Comparison of ENCODE assay signal across 9 cellular contexts in genomic region chr3:380801-381200, GRCh38.
"Had no signal": no experiment of that assay in that cellular context is flagged by ENCODE, and none has a peak within 500 bp of the region (broad histone marks: within the 10 kb centered on the region; RNA-seq: fewer than 3 reads in every experiment).

No MANE protein-coding gene starts in this region.

- H3K36me3 ChIP-seq: HAP-1 had no signal

- DNase-seq: GM23248, GOT3, H7, HFFc6, IMR-90 had no signal

- ATAC-seq: HCT116, K562 had no signal

- H3K9ac ChIP-seq: GM23248 had no signal

- H3K9me3 ChIP-seq: HAP-1 had no signal

- H3K4me3 ChIP-seq: GM23248, HAP-1, K562 had no signal

- H3K27ac ChIP-seq: GM23248 had no signal

- FAIRE-seq: HTR-8/SVneo, K562 had no signal

- H3K4me1 ChIP-seq: HAP-1 had no signal

- H2AFZ ChIP-seq: GM23248 had no signal
